ENCODE assay signal across 14 cellular contexts in genomic region chr4:183256343-183256742, GRCh38.
A peak's percentile ranks its signal among the peaks of the same experiment; 100 is the strongest.
DNase-seq lines count a peak whose midpoint lies in the region; ATAC-seq and TF ChIP-seq lines count a peak whose summit lies in the region.
"Had no signal": no experiment of that assay in that cellular context is flagged by ENCODE, and none has a peak within 500 bp of the region (broad histone marks: within the 10 kb centered on the region; RNA-seq: fewer than 3 reads in every experiment).

No MANE protein-coding gene starts in this region.

- POLR2A ChIA-PET in PC-3 (lab: Charles Lee; ENCODE audit: unreplicated experiment) = no interaction called here

- H3K27ac Mint-ChIP-seq in type B pancreatic cell = no peak overlapping the region
- H3K27ac Mint-ChIP-seq: stimulated activated memory B cell treated with anti-CD40 and anti-IgM and Interleukin-4, amounts not matched to agents 10 μg/mL and 1 μg/mL and 100 μg/mL, for 72 hours had no signal

- no peaks in the 10 kb centered on the region for H3K9me3 Mint-ChIP-seq in type B pancreatic cell
- H3K9me3 Mint-ChIP-seq: stimulated activated memory B cell treated with anti-CD40 and anti-IgM and Interleukin-4, amounts not matched to agents 10 μg/mL and 1 μg/mL and 100 μg/mL, for 72 hours had no signal

- H3K9ac ChIP-seq in GM23248 (no peak overlapping the region), PC-3 (ENCODE audit: low read length) (no peak overlapping the region)

- in situ Hi-C loops in GM23248 (cut with MboI) = loop anchor here (5.0 to 10.0 kb wide), 2 partner anchors 184 to 322 kb away; no protein-coding TSS in a partner anchor

- H3F3A ChIP-seq in GM23248 (ENCODE audit: insufficient read depth) = peaks cover 33% of the 10 kb centered on the region
- H3F3A ChIP-seq in PC-3 (ENCODE audit: low read length, unreplicated experiment) = no peaks in the 10 kb centered on the region

- 53 to 59% methylated on average over 6 of the region's 6 CpGs for WGBS in GM23248 (ENCODE audit: low coverage in 1 of 2, low lambda C conversion rate in 2 of 2, missing lambda C conversion rate in 2 of 2), 2 experiments

- H2AFZ ChIP-seq in GM23248 = no peak overlapping the region
- no peak overlapping the region for H2AFZ ChIP-seq in PC-3 (ENCODE audit: low read length)
- H2AFZ ChIP-seq in osteoblast (ENCODE audit: low read length) = no peak overlapping the region

- H3K27ac ChIP-seq in GM23248 (peak overlapping the region; percentile 20; the same call in 1 of the 2 replicates), PC-3 (ENCODE audit: low read length) (peak overlapping the region; percentile 58), osteoblast (ENCODE audit: low read depth, low read length) (peak overlapping the region; percentile 0)
- H3K27ac ChIP-seq: testis had no signal

- H3K4me2 ChIP-seq in GM23248 (ENCODE audit: unreplicated experiment) (no peak overlapping the region), PC-3 (ENCODE audit: low read length) (peak overlapping the region; percentile 13), osteoblast (ENCODE audit: insufficient read depth, low read length) (peak overlapping the region; percentile 5)

- no peaks in the 10 kb centered on the region for H3K9me3 ChIP-seq in GM23248 (ENCODE audit: low read depth)
- H3K9me3 ChIP-seq in PC-3 (ENCODE audit: low read length) = no peaks in the 10 kb centered on the region
- no peaks in the 10 kb centered on the region for H3K9me3 ChIP-seq in osteoblast (ENCODE audit: low read depth, low read length)
- H3K9me3 ChIP-seq: testis had no signal

- no peak for TF ChIP-seq CTCF in PC-3 (conservative IDR thresholded peaks at IDR 0.05; ENCODE audit: low read depth, low read length)
- TF ChIP-seq CTCF in osteoblast (IDR thresholded peaks at IDR 0.05; ENCODE audit: extremely low read depth, low read depth, low read length) = no peak
- no peak for TF ChIP-seq CTCF in type B pancreatic cell (conservative IDR thresholded peaks at IDR 0.05)

- H3K4me3 Mint-ChIP-seq in type B pancreatic cell = no peak overlapping the region
- H3K4me3 Mint-ChIP-seq: stimulated activated memory B cell treated with anti-CD40 and anti-IgM and Interleukin-4, amounts not matched to agents 10 μg/mL and 1 μg/mL and 100 μg/mL, for 72 hours had no signal

- no TSS peak for BruUV-seq in PC-3 (replicated peaks; lab: Mats Ljungman, UMichigan)

- H3K9me2 ChIP-seq in GM23248 (ENCODE audit: insufficient read depth) (no peaks in the 10 kb centered on the region), PC-3 (replicated peaks; ENCODE audit: low read length) (no peaks in the 10 kb centered on the region)

- H3K27me3 ChIP-seq in GM23248 (replicated peaks; ENCODE audit: insufficient read depth) (no peaks in the 10 kb centered on the region), PC-3 (ENCODE audit: low read length) (no peaks in the 10 kb centered on the region), osteoblast (ENCODE audit: insufficient read depth, low read length) (no peaks in the 10 kb centered on the region)
- H3K27me3 ChIP-seq: testis had no signal

- H3K4me3 ChIP-seq in GM23248 = no peak overlapping the region
- H3K4me3 ChIP-seq in PC-3 (ENCODE audit: low read length) = no peak overlapping the region
- H3K4me3 ChIP-seq in osteoblast (ENCODE audit: insufficient read depth, low read length) = no peak overlapping the region
- H3K4me3 ChIP-seq: testis had no signal

- H3K4me1 ChIP-seq in GM23248 (ENCODE audit: insufficient read depth) = peaks cover 5% of the 10 kb centered on the region; the same call in 1 of the 2 replicates
- peaks cover 48% of the 10 kb centered on the region for H3K4me1 ChIP-seq in PC-3 (ENCODE audit: insufficient read depth, low read length)
- peaks cover 14% of the 10 kb centered on the region for H3K4me1 ChIP-seq in osteoblast (ENCODE audit: insufficient read depth, low read length)
- H3K4me1 ChIP-seq: testis had no signal

- H4K20me1 ChIP-seq in GM23248 (ENCODE audit: insufficient read depth) (no peaks in the 10 kb centered on the region), PC-3 (ENCODE audit: low read length) (no peaks in the 10 kb centered on the region), osteoblast (ENCODE audit: insufficient read depth, low read length) (no peaks in the 10 kb centered on the region)

- peaks cover 6% of the 10 kb centered on the region for H3K4me1 Mint-ChIP-seq in type B pancreatic cell (ENCODE audit: unreplicated experiment)
- H3K4me1 Mint-ChIP-seq: stimulated activated memory B cell treated with anti-CD40 and anti-IgM and Interleukin-4, amounts not matched to agents 10 μg/mL and 1 μg/mL and 100 μg/mL, for 72 hours had no signal

- H3K36me3 Mint-ChIP-seq in type B pancreatic cell = peaks cover 6% of the 10 kb centered on the region
- H3K36me3 Mint-ChIP-seq: stimulated activated memory B cell treated with anti-CD40 and anti-IgM and Interleukin-4, amounts not matched to agents 10 μg/mL and 1 μg/mL and 100 μg/mL, for 72 hours had no signal

- intact Hi-C loops in PC-3 (cut with micrococcal nuclease) = loop anchor here (10.0 kb wide), 1 partner anchor 802 kb away; no protein-coding TSS in a partner anchor

- ATAC-seq in PC-3 = no peak
- ATAC-seq: stimulated activated memory B cell treated with anti-CD40 and anti-IgM and Interleukin-4, amounts not matched to agents 10 μg/mL and 1 μg/mL and 100 μg/mL, for 72 hours had no signal

- CTCF ChIA-PET in PC-3 (lab: Charles Lee) = interaction anchor here (0.7 to 1.4 kb wide), 2 partner anchors 158 to 186 kb away, joined by 3 to 9 read pairs; partner anchors contain the start of gene WWC2

- H3K27me3 Mint-ChIP-seq in type B pancreatic cell = no peaks in the 10 kb centered on the region
- H3K27me3 Mint-ChIP-seq: stimulated activated memory B cell treated with anti-CD40 and anti-IgM and Interleukin-4, amounts not matched to agents 10 μg/mL and 1 μg/mL and 100 μg/mL, for 72 hours had no signal

- peaks cover 56% of the 10 kb centered on the region for H3K36me3 ChIP-seq in GM23248 (ENCODE audit: low read depth)
- H3K36me3 ChIP-seq in PC-3 (ENCODE audit: low read depth, low read length) = peaks cover 4% of the 10 kb centered on the region; the same call in 1 of the 2 replicates
- peaks cover 33% of the 10 kb centered on the region for H3K36me3 ChIP-seq in osteoblast (ENCODE audit: insufficient read depth, low read length)

- H3K79me2 ChIP-seq in GM23248 (ENCODE audit: insufficient read depth) (peaks cover 7% of the 10 kb centered on the region; the same call in 1 of the 2 replicates), PC-3 (ENCODE audit: low read length) (no peaks in the 10 kb centered on the region), osteoblast (ENCODE audit: insufficient read depth, low read length) (no peaks in the 10 kb centered on the region)

- no peak for DNase-seq in GM23248
- DNase-seq in PC-3 = no peak
- DNase-seq in fibroblast of peridontal ligament (ENCODE audit: extremely low read depth) = peak; percentile 52
- no peak for DNase-seq in osteoblast (ENCODE audit: insufficient read length, low spot score, missing footprints)
- no peak for DNase-seq in NOMO-1 treated with dmso at 0.1 percent for 144 hours (lab: John Stamatoyannopoulos, UW; ENCODE audit: unreplicated experiment)
- no peak for DNase-seq in NCI-H2081 (lab: John Stamatoyannopoulos, UW)
- DNase-seq in type B pancreatic cell (ENCODE audit: extremely low spot score, unreplicated experiment) = no peak
- no peak for DNase-seq in HuH-7 (ENCODE audit: low spot score)
- DNase-seq: activated CD4-positive, alpha-beta T cell treated with anti-CD3 and anti-CD28 coated beads for 1 hour; activated gamma-delta T cell; NCI-H774; SIG-M5 had no signal

Comparison
In these comparisons a context has a peak if more than half of its experiments do, and no peak if none do; other contexts are left out.
1. H3K27ac ChIP-seq: peak in every context shown above with its lines; median percentile 58 in PC-3; 20 in GM23248; 0 in osteoblast.